In the genomic region with DNA sequence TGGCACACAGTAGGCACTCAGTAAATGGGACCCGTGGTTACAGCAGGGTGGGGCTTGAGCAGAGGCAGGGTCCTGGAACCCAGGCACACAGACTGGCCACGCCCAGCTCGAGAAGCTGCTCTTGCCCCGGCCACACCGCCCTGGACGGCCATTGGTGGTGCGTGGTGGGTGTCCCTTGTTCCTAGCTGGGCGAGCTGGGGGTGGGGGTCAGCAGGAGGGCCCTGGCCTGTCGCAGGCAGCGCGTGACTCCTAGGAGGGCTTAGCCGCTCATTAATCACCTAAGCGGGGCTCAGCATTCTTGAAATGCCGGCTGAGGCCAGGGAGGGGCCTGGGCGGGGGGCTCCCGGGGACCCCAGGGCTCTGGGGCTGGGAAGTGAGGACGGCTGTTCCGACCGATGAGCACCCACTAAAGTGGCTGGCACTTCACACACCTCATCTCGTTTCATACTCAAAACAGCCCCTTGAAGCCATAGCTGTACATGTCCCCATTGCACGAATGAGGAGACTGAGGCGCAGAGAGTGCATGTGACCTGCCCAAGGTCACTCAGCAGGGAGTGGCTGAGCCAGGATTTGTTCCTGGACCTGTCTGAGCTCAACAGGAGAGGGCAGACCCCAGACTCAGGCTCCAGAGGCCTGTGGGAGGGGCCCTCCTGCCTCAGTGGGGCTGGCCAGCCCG, we compare ENCODE assay signal across 18 cellular contexts. TPM values are rescaled to one million over a fixed set of nuclear protein-coding genes. Genes with fewer than 3 reads are reported as not detected.
DNase-seq lines count a peak whose midpoint lies in the region; ATAC-seq and TF ChIP-seq lines count a peak whose summit lies in the region.
"Had no signal": no experiment of that assay in that cellular context is flagged by ENCODE, and none has a peak within 500 bp of the region (broad histone marks: within the 10 kb centered on the region; RNA-seq: fewer than 3 reads in every experiment).

No MANE protein-coding gene starts in this region.

- no peak overlapping the region for H3K27ac Mint-ChIP-seq in WTC11

- no peak for TF ChIP-seq POLR2A in body of pancreas (IDR thresholded peaks at IDR 0.05)

- no peak for ATAC-seq in WTC11
- ATAC-seq in body of pancreas = no peak
- no peak for ATAC-seq in GM19452 (IDR thresholded peaks at IDR 0.05; ENCODE audit: unreplicated experiment)
- ATAC-seq: HCT116 had no signal

- H4K20me1 ChIP-seq in PC-9 (ENCODE audit: insufficient read depth) = no peaks in the 10 kb centered on the region

- DNase-seq in WTC11 (ENCODE audit: low spot score) (no peak), body of pancreas (no peak), substantia nigra (lab: John Stamatoyannopoulos, UW) (no peak), PC-9 (no peak)
- no peak for DNase-seq in activated T-cell treated with anti-CD3 and anti-CD28 coated beads, Interleukin-2, amount 50 U/mL, for 1 hour
- DNase-seq: BE2C, DMS53, GDM1, GOT3, KG1, NCI-H1092, NCI-H1436, NCI-H187 treated with DMSO at 0.1 percent for 48 hours, Peyer's patch had no signal

- no peak for TF ChIP-seq RAD21 in liver (IDR thresholded peaks at IDR 0.05)

- no peak overlapping the region for H3K9ac ChIP-seq in liver (ENCODE audit: low read depth in 1 of 2, low read length in 2 of 2)

- peaks cover 3% of the 10 kb centered on the region; the same call in 1 of the 2 replicates for H3K27me3 Mint-ChIP-seq in WTC11 (ENCODE audit: low read depth)

- no peaks in the 10 kb centered on the region for H3K36me3 ChIP-seq in body of pancreas (replicated peaks in 1 of 2; ENCODE audit: insufficient read depth in 1 of 2, low read depth in 2 of 2)
- no peaks in the 10 kb centered on the region for H3K36me3 ChIP-seq in liver (ENCODE audit: control insufficient read depth in 4 of 4, insufficient read depth in 3 of 4, low read depth in 1 of 4, low read length in 3 of 4)
- H3K36me3 ChIP-seq in PC-9 (ENCODE audit: low read depth) = no peaks in the 10 kb centered on the region
- H3K36me3 ChIP-seq: BE2C, Peyer's patch had no signal

- H3K9me3 ChIP-seq in body of pancreas (no peaks in the 10 kb centered on the region), liver (ENCODE audit: control insufficient read depth in 4 of 4, low read length in 3 of 4) (no peaks in the 10 kb centered on the region), PC-9 (ENCODE audit: insufficient read depth, low read depth) (no peaks in the 10 kb centered on the region)
- H3K9me3 ChIP-seq: A549, BE2C, Peyer's patch had no signal

- POLR2A ChIA-PET in WTC11 (lab: Charles Lee) = no interaction called here
- POLR2A ChIA-PET in PC-9 (lab: Charles Lee; ENCODE audit: unreplicated experiment) = no interaction called here

- no peaks in the 10 kb centered on the region for H3K79me2 ChIP-seq in PC-9 (ENCODE audit: low read depth)

- no peak overlapping the region for H3K4me3 Mint-ChIP-seq in WTC11

- H2AFZ ChIP-seq in PC-9 = no peak overlapping the region

- H3K4me2 ChIP-seq in PC-9 = no peak overlapping the region
- H3K4me2 ChIP-seq: A549 had no signal

- TF ChIP-seq CTCF in WTC11 (IDR thresholded peaks at IDR 0.05) (no peak), body of pancreas (IDR thresholded peaks at IDR 0.05) (no peak), liver (IDR thresholded peaks at IDR 0.05; ENCODE audit: low read depth, low read length, missing input control) (no peak), PC-9 (conservative IDR thresholded peaks at IDR 0.05) (no peak)

- no peaks in the 10 kb centered on the region for H3K9me2 ChIP-seq in PC-9 (ENCODE audit: insufficient read depth)

- intact Hi-C loops in body of pancreas (cut with DNase I) = no loop called here
- intact Hi-C loops in PC-9 (cut with micrococcal nuclease; ENCODE audit: unreplicated experiment) = no loop called here

- H3K36me3 Mint-ChIP-seq in WTC11 = no peaks in the 10 kb centered on the region

- H3K27me3 ChIP-seq in body of pancreas (no peaks in the 10 kb centered on the region), liver (ENCODE audit: control insufficient read depth in 4 of 4, insufficient read depth in 4 of 4, low read length in 3 of 4) (no peaks in the 10 kb centered on the region), PC-9 (ENCODE audit: insufficient read depth, low read depth) (no peaks in the 10 kb centered on the region)
- H3K27me3 ChIP-seq: BE2C, Peyer's patch had no signal

- WGBS in body of pancreas, 2 donors = 77% methylated on average over 4 to 23 of the region's 23 CpGs
- 90% methylated on average over 23 of the region's 23 CpGs for WGBS in liver

- H3K27ac ChIP-seq in body of pancreas = peak overlapping the region in 3 of 4 donors; percentile 20 to 56 (median 22)
- peak overlapping the region; percentile 50 to 98 for H3K27ac ChIP-seq in liver (ENCODE audit: low read depth in 1 of 2, low read length in 2 of 2)
- peak overlapping the region; percentile 97 for H3K27ac ChIP-seq in substantia nigra (ENCODE audit: low read depth, low read length, poor library complexity, severe bottlenecking)
- no peak overlapping the region for H3K27ac ChIP-seq in PC-9
- H3K27ac ChIP-seq: Peyer's patch had no signal

- H3K4me1 ChIP-seq in body of pancreas (peaks cover 30% of the 10 kb centered on the region), liver (ENCODE audit: control insufficient read depth in 4 of 4, insufficient read depth in 4 of 4, low read length in 3 of 4) (peaks cover 18 to 43% (median 30%) of the 10 kb centered on the region in 4 donors), PC-9 (replicated peaks; ENCODE audit: insufficient read depth) (no peaks in the 10 kb centered on the region)
- H3K4me1 ChIP-seq: BE2C, Peyer's patch had no signal

- CTCF ChIA-PET in WTC11 (lab: Charles Lee) = interaction anchor here (0.6 to 6.3 kb wide), 8 partner anchors 11 to 31 kb away, joined by 3 to 42 read pairs (median 8); partner anchors contain the start of genes FEN1, MYRF and TMEM258
- CTCF ChIA-PET in PC-9 (lab: Charles Lee) = interaction anchor here (0.6 kb wide), 1 partner anchor 15 kb away, joined by 3 read pairs; no protein-coding TSS in a partner anchor

- peaks cover 4% of the 10 kb centered on the region; the same call in 1 of the 2 replicates for H3F3A ChIP-seq in PC-9 (ENCODE audit: insufficient read depth, low read depth)

- BruUV-seq in PC-9 (replicated peaks; lab: Mats Ljungman, UMichigan) = no TSS peak

- no peaks in the 10 kb centered on the region for H3K9me3 Mint-ChIP-seq in WTC11

- H3K4me1 Mint-ChIP-seq in WTC11 = peaks cover 10% of the 10 kb centered on the region

- H3K4me3 ChIP-seq in body of pancreas (no peak overlapping the region), liver (ENCODE audit: low read depth in 1 of 3, low read length in 3 of 3) (no peak overlapping the region), PC-9 (no peak overlapping the region)
- H3K4me3 ChIP-seq: A549, Peyer's patch had no signal

TF ChIP-seq in WTC11, 78 proteins besides CTCF, POLR2A, EP300 and RAD21:
- TF ChIP-seq SMAD3 (CRISPR knock-in tag; IDR thresholded peaks at IDR 0.05; ENCODE audit: borderline replicate concordance) (no peak), ESRRA (CRISPR knock-in tag; IDR thresholded peaks at IDR 0.05; ENCODE audit: borderline replicate concordance) (peak; percentile 41; the same call in 1 of the 2 replicates), GTF2I (CRISPR knock-in tag; conservative IDR thresholded peaks at IDR 0.05) (0 out of 2 replicates have a peak, but pooled peaks have one; percentile 12)

TF ChIP-seq in liver, 16 proteins besides CTCF, POLR2A, EP300 and RAD21:
- no peak for TF ChIP-seq RXRA (IDR thresholded peaks at IDR 0.05)
- TF ChIP-seq NR2F2 (IDR thresholded peaks at IDR 0.05) = no peak
- no peak for TF ChIP-seq YY1 (IDR thresholded peaks at IDR 0.05)

RNA-seq across cellular contexts. Expression of gene MYRF, which starts 11.6 kb away (rescaled TPM):
- total RNA-seq in WTC11 (2021) (4.9 to 5.9 TPM (median 5.2 TPM) in 3 replicates), body of pancreas (10 to 100 TPM; 33.2 to 47.5 TPM), liver (1 to 10 TPM; 3.5 to 6.5 TPM), PC-9 (2021) (15.3 and 16.3 TPM in 2 replicates)
- 1 to 10 TPM; 4.4 to 4.5 TPM for polyA plus RNA-seq in liver

RNA-seq across cellular contexts. Expression of gene TMEM258, which starts 28.3 kb away (rescaled TPM):
- 175 to 192 TPM (median 190 TPM) in 3 replicates for total RNA-seq in WTC11 (2021)
- 10 to 100 TPM in 1 of 2 donors, 1 to 10 TPM in 1; 8.6 to 29.1 TPM for total RNA-seq in body of pancreas
- total RNA-seq in liver = 10 to 100 TPM; 31.0 to 77.8 TPM
- polyA plus RNA-seq in liver = 100 to 1,000 TPM; 120 to 136 TPM
- total RNA-seq in PC-9 (2021) = 141 and 217 TPM in 2 replicates

RNA-seq across cellular contexts. Expression of gene FEN1, which starts 28.6 kb away (rescaled TPM):
- 72.3 to 96.3 TPM (median 73.2 TPM) in 3 replicates for total RNA-seq in WTC11 (2021)
- total RNA-seq in body of pancreas = 1 to 10 TPM; 2.6 to 3.4 TPM
- total RNA-seq in liver = 10 to 100 TPM in 1 of 2 donors, 1 to 10 TPM in 1; 9.0 to 46.5 TPM
- 10 to 100 TPM in 1 of 2 donors, 1 to 10 TPM in 1; 4.5 to 10.0 TPM for polyA plus RNA-seq in liver
- 56.5 and 60.9 TPM in 2 replicates for total RNA-seq in PC-9 (2021)

RNA-seq across cellular contexts. Expression of gene FADS1, which starts 52.7 kb away (rescaled TPM):
- total RNA-seq in WTC11 (2021) (105 to 108 TPM (median 105 TPM) in 3 replicates), body of pancreas (1 to 10 TPM; 4.6 to 7.0 TPM), liver (100 to 1,000 TPM in 1 of 2 donors, 10 to 100 TPM in 1; 72.7 to 137 TPM), PC-9 (2021) (114 and 150 TPM in 2 replicates)
- 10 to 100 TPM; 16.8 to 44.8 TPM for polyA plus RNA-seq in liver
